ENCODE assay signal across 1 cellular context in the genomic region with DNA sequence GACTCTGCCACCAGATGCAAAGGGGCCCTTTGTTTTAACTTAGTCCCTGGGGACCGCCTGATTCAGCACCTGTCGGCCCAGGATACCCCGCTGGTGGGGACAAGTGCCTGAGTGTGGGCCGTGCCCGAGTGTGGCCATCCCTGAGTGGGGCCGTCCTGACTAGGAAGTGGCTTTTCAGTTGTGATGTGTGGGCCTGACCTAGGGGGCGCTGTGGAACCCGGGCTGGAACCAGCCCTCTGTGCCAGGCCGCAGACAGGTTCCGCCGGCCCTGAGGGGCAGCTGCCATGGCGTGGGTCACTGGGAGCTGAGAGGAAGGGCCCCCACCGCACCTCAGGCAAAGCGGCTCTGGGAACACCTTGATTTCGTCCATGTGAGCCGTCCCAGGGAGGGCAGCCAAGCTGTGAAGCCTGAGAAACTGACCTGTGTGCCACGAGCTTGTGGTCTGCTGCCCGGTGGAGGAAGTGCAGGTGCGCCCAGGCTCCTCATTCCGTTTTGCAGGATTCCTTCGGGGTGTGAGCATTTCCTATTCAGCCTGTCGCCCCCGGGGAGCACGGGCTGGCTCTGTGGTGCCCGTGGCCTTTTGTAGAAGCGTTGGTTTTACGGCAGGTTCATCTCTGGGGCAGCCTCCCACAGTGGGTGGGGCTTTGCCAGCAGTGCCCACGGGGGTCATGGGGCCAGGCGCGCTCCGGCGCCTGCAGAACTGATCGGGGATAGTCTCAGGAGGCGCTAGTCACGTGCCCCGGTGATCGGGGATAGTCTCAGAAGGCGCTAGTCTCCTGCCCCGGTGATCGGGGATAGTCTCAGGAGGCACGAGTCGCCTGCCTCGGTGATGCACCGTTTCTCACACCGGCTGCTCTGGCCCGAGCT.
A peak's percentile ranks its signal among the peaks of the same experiment; 100 is the strongest.
TF ChIP-seq lines count a peak whose summit lies in the region.

No MANE protein-coding gene starts in this region.

TF ChIP-seq in GM12878, 131 proteins besides CTCF, POLR2A, EP300 and RAD21 (continues in another document):
- no peak for TF ChIP-seq RELB (IDR thresholded peaks at IDR 0.05; ENCODE audit: low read depth)
- TF ChIP-seq MEF2B (IDR thresholded peaks at IDR 0.05; ENCODE audit: partially characterized antibody, poor library complexity, severe bottlenecking), result peak; percentile 63
- no peak for TF ChIP-seq CBX3 (IDR thresholded peaks at IDR 0.05; ENCODE audit: borderline replicate concordance, low read depth)
- peak; percentile 40; the same call in 1 of the 2 replicates for TF ChIP-seq CBFB (IDR thresholded peaks at IDR 0.05; ENCODE audit: low read depth)
- TF ChIP-seq EGR1 (IDR thresholded peaks at IDR 0.05; ENCODE audit: borderline replicate concordance in 1 of 2, low read depth in 2 of 2, low read length in 2 of 2), result 0 out of 3 replicates have a peak, but pooled peaks of 1 of the 2 experiments have one; percentile 14
- 0 out of 2 replicates have a peak, but pooled peaks have one; percentile 36 for TF ChIP-seq DPF2 (IDR thresholded peaks at IDR 0.05)
- 0 out of 2 replicates have a peak, but pooled peaks have one; percentile 18 for TF ChIP-seq BCL11A (IDR thresholded peaks at IDR 0.05; ENCODE audit: low read depth, low read length)
- no peak for TF ChIP-seq PRDM15 (CRISPR knock-in tag; IDR thresholded peaks at IDR 0.05)
- 0 out of 2 replicates have a peak, but pooled peaks have one; percentile 34 for TF ChIP-seq NKRF (conservative IDR thresholded peaks at IDR 0.05)
- TF ChIP-seq LARP7 (IDR thresholded peaks at IDR 0.05), result peak; percentile 46; the same call in 1 of the 2 replicates
- TF ChIP-seq RELA (IDR thresholded peaks at IDR 0.05; ENCODE audit: borderline replicate concordance, partially characterized antibody), result no peak
- TF ChIP-seq BCL3 (IDR thresholded peaks at IDR 0.05; ENCODE audit: borderline replicate concordance, insufficient read depth, low read depth, low read length, poor library complexity, severe bottlenecking), result peak; percentile 28
- TF ChIP-seq YY1 (IDR thresholded peaks at IDR 0.05; ENCODE audit: low read depth, low read length), result peak; percentile 20; the same call in 1 of the 2 replicates
- no peak for TF ChIP-seq E2F8 (IDR thresholded peaks at IDR 0.05; ENCODE audit: low read depth, partially characterized antibody)
- TF ChIP-seq, protein P1, sequence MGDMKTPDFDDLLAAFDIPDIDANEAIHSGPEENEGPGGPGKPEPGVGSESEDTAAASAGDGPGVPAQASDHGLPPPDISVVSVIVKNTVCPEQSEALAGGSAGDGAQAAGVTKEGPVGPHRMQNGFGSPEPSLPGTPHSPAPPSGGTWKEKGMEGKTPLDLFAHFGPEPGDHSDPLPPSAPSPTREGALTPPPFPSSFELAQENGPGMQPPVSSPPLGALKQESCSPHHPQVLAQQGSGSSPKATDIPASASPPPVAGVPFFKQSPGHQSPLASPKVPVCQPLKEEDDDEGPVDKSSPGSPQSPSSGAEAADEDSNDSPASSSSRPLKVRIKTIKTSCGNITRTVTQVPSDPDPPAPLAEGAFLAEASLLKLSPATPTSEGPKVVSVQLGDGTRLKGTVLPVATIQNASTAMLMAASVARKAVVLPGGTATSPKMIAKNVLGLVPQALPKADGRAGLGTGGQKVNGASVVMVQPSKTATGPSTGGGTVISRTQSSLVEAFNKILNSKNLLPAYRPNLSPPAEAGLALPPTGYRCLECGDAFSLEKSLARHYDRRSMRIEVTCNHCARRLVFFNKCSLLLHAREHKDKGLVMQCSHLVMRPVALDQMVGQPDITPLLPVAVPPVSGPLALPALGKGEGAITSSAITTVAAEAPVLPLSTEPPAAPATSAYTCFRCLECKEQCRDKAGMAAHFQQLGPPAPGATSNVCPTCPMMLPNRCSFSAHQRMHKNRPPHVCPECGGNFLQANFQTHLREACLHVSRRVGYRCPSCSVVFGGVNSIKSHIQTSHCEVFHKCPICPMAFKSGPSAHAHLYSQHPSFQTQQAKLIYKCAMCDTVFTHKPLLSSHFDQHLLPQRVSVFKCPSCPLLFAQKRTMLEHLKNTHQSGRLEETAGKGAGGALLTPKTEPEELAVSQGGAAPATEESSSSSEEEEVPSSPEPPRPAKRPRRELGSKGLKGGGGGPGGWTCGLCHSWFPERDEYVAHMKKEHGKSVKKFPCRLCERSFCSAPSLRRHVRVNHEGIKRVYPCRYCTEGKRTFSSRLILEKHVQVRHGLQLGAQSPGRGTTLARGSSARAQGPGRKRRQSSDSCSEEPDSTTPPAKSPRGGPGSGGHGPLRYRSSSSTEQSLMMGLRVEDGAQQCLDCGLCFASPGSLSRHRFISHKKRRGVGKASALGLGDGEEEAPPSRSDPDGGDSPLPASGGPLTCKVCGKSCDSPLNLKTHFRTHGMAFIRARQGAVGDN (IDR thresholded peaks at IDR 0.05), result peak; percentile 28; the same call in 1 of the 2 replicates
- peak; percentile 90 to 95 for TF ChIP-seq BHLHE40 (IDR thresholded peaks at IDR 0.05; ENCODE audit: borderline replicate concordance in 1 of 2, low read depth in 2 of 2, low read length in 1 of 2)
- 0 out of 2 replicates have a peak, but pooled peaks have one; percentile 13 for TF ChIP-seq TBL1XR1 (IDR thresholded peaks at IDR 0.05; ENCODE audit: low read depth, low read length)
- TF ChIP-seq WRNIP1 (IDR thresholded peaks at IDR 0.05; ENCODE audit: borderline replicate concordance, low read depth, low read length), result no peak
- no peak for TF ChIP-seq IRF4 (IDR thresholded peaks at IDR 0.05; ENCODE audit: low read depth, low read length)
- TF ChIP-seq MTA3 (IDR thresholded peaks at IDR 0.05; ENCODE audit: borderline replicate concordance, low read length), result peak; percentile 52
- 0 out of 2 replicates have a peak, but pooled peaks have one; percentile 10 for TF ChIP-seq CREB1 (IDR thresholded peaks at IDR 0.05; ENCODE audit: low read depth)
- TF ChIP-seq, protein P2, sequence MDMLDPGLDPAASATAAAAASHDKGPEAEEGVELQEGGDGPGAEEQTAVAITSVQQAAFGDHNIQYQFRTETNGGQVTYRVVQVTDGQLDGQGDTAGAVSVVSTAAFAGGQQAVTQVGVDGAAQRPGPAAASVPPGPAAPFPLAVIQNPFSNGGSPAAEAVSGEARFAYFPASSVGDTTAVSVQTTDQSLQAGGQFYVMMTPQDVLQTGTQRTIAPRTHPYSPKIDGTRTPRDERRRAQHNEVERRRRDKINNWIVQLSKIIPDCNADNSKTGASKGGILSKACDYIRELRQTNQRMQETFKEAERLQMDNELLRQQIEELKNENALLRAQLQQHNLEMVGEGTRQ (IDR thresholded peaks at IDR 0.05; ENCODE audit: borderline replicate concordance, low read depth, low read length), result peak; percentile 66
- peak; percentile 84 for TF ChIP-seq USF1 (IDR thresholded peaks at IDR 0.05; ENCODE audit: borderline replicate concordance, extremely low read length, insufficient read depth, low read depth, low read length)
- peak; percentile 54 for TF ChIP-seq IKZF1 (conservative IDR thresholded peaks at IDR 0.05)
- no peak for TF ChIP-seq MEF2A (IDR thresholded peaks at IDR 0.05; ENCODE audit: insufficient read depth, low read depth, low read length)
- peak in 1 of 2 experiments; percentile 46; a peak in 2 of 4 replicates for TF ChIP-seq IKZF2 (IDR thresholded peaks at IDR 0.05)
- TF ChIP-seq TCF12 (IDR thresholded peaks at IDR 0.05; ENCODE audit: low read depth, low read length), result no peak
- TF ChIP-seq SMC3 (IDR thresholded peaks at IDR 0.05; ENCODE audit: borderline replicate concordance, low read length), result no peak
- TF ChIP-seq MAX (IDR thresholded peaks at IDR 0.05; ENCODE audit: low read depth, low read length), result peak; percentile 24; the same call in 1 of the 2 replicates
- TF ChIP-seq RAD51 (IDR thresholded peaks at IDR 0.05), result peak; percentile 95
- peak; percentile 53; the same call in 1 of the 2 replicates for TF ChIP-seq ATF3 (IDR thresholded peaks at IDR 0.05; ENCODE audit: borderline replicate concordance, extremely low read depth, low read depth, low read length)
- peak; percentile 77 for TF ChIP-seq NR2F1 (conservative IDR thresholded peaks at IDR 0.05)
- TF ChIP-seq ZBED1 (IDR thresholded peaks at IDR 0.05; ENCODE audit: borderline replicate concordance), result 0 out of 2 replicates have a peak, but pooled peaks have one; percentile 33
- 0 out of 2 replicates have a peak, but pooled peaks have one; percentile 50 for TF ChIP-seq ZNF217 (IDR thresholded peaks at IDR 0.05)
